ENCODE assay signal across 34 cellular contexts in the genomic region with DNA sequence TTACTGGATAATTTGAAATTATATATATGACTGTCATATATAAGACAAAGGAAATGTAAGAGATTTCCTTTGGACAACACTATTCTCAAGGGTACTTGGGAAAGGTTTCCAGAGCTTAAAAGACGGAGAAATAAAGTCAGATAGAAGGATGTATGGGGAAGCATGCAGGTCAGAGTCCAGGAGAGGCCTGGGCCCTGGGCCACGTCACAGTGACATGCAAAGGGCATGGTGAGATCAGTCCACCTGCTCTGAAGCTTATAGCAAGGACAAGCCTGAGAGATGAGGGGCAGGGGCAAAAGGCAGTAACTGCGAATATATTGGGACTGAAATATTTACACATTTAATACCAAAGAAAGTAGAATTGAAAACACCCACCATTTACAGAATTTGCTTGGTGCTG.
"Had no signal": no experiment of that assay in that cellular context is flagged by ENCODE, and none has a peak within 500 bp of the region (broad histone marks: within the 10 kb centered on the region; RNA-seq: fewer than 3 reads in every experiment).

No MANE protein-coding gene starts in this region.

- DNase-seq: Karpas-422, Kasumi-1, MG63, MM.1S, MV-4-11, NCI-H1048, NCI-H1092, NCI-H1092 treated with DMSO at 0.1 percent for 48 hours, NCI-H1105, NCI-H1105 treated with DMSO at 0.1 percent for 48 hours, NCI-H1417, NCI-H1417 treated with DMSO at 0.1 percent for 48 hours, NCI-H1436, NCI-H1436 treated with DMSO at 0.1 percent for 48 hours, NCI-H146, NCI-H1694, NCI-H1694 treated with DMSO at 0.1 percent for 48 hours, NCI-H187, NCI-H187 treated with DMSO at 0.1 percent for 48 hours, NCI-H1930, NCI-H2029, NCI-H2029 treated with DMSO at 0.1 percent for 48 hours, NCI-H2081, NCI-H2081 treated with DMSO at 0.1 percent for 48 hours, NCI-H2107, NCI-H2171, NCI-H2171 treated with DMSO at 0.1 percent for 48 hours, NCI-H2227 treated with DMSO at 0.1 percent for 48 hours, NCI-H226, NCI-H345, NCI-H446, NCI-H446 treated with DMSO at 0.1 percent for 48 hours, NCI-H510A had no signal

- H3K9me3 ChIP-seq: MG63 had no signal

- H3K36me3 ChIP-seq: MG63 had no signal

- H3K4me3 ChIP-seq: MG63 had no signal

- H3K27ac ChIP-seq: KMS-11 had no signal

- H3K4me2 ChIP-seq: KMS-11 had no signal

- H3K9ac ChIP-seq: KMS-11 had no signal

- H3K27me3 ChIP-seq: MG63 had no signal
